ENCODE assay signal across 34 cellular contexts in genomic region chr13:43426355-43426754, GRCh38.
"Had no signal": no experiment of that assay in that cellular context is flagged by ENCODE, and none has a peak within 500 bp of the region (broad histone marks: within the 10 kb centered on the region; RNA-seq: fewer than 3 reads in every experiment).

No MANE protein-coding gene starts in this region.

- H3K36me3 ChIP-seq: MG63 had no signal

- H3K4me3 ChIP-seq: MG63 had no signal

- DNase-seq: Karpas-422, Kasumi-1, MG63, MM.1S, MV-4-11, NCI-H1048, NCI-H1092, NCI-H1092 treated with DMSO at 0.1 percent for 48 hours, NCI-H1105, NCI-H1105 treated with DMSO at 0.1 percent for 48 hours, NCI-H1417, NCI-H1417 treated with DMSO at 0.1 percent for 48 hours, NCI-H1436, NCI-H1436 treated with DMSO at 0.1 percent for 48 hours, NCI-H146, NCI-H1694, NCI-H1694 treated with DMSO at 0.1 percent for 48 hours, NCI-H187, NCI-H187 treated with DMSO at 0.1 percent for 48 hours, NCI-H2029, NCI-H2029 treated with DMSO at 0.1 percent for 48 hours, NCI-H2081, NCI-H2081 treated with DMSO at 0.1 percent for 48 hours, NCI-H2107, NCI-H2171, NCI-H2171 treated with DMSO at 0.1 percent for 48 hours, NCI-H2227 treated with DMSO at 0.1 percent for 48 hours, NCI-H226, NCI-H345, NCI-H446, NCI-H446 treated with DMSO at 0.1 percent for 48 hours, NCI-H510A, NCI-H510A treated with DMSO at 0.1 percent for 48 hours, NCI-H524 had no signal

- H3K9me3 ChIP-seq: MG63 had no signal
